In genomic region chrX:120193720-120194119, GRCh38 we compare ENCODE assay signal across 21 cellular contexts. TPM values are rescaled to one million over a fixed set of nuclear protein-coding genes. Genes with fewer than 3 reads are reported as not detected.
DNase-seq lines count a peak whose midpoint lies in the region; ATAC-seq, FAIRE-seq and TF ChIP-seq lines count a peak whose summit lies in the region.
"Not testable (repeated sequence)": the region's sequence is repeated elsewhere in the genome, so short reads cannot be mapped to it uniquely, and the experiment has no call there.
"Had no signal": no experiment of that assay in that cellular context is flagged by ENCODE, and none has a peak within 500 bp of the region (broad histone marks: within the 10 kb centered on the region; RNA-seq: fewer than 3 reads in every experiment).

No MANE protein-coding gene starts in this region.

- not testable (repeated sequence) for H2AFZ ChIP-seq in K562 (ENCODE audit: low read depth, low read length)

- CTCF ChIA-PET in K562 (lab: Yijun Ruan, JAX; ENCODE audit: low intra/inter-chr PET ratio): not testable (repeated sequence)

- not testable (repeated sequence) for H3K9ac ChIP-seq in K562 (ENCODE audit: insufficient read depth in 1 of 2, low read depth in 2 of 2, low read length in 2 of 2)

- no CpG with 5 or more reads among the region's 2 CpGs for WGBS in K562 (ENCODE audit: insufficient coverage, low coverage, missing lambda C conversion rate)

- H3K9me1 ChIP-seq in K562 (ENCODE audit: control insufficient read depth, insufficient read depth, low read length): not testable (repeated sequence)

- not testable (repeated sequence) for TF ChIP-seq CTCF in K562 (IDR thresholded peaks at IDR 0.05 in 2 of 3, conservative IDR thresholded peaks at IDR 0.05 in 1 of 3; ENCODE audit: insufficient read depth in 2 of 3, low read depth in 1 of 3, low read length in 3 of 3)

- not testable (repeated sequence) for H3K27me3 ChIP-seq in K562 (ENCODE audit: control insufficient read depth in 2 of 2, insufficient read depth in 2 of 2, low read length in 2 of 2)

- ATAC-seq in GM18499 (IDR thresholded peaks at IDR 0.05; ENCODE audit: insufficient read depth, unreplicated experiment): peak; percentile 94
- ATAC-seq in GM18873 (IDR thresholded peaks at IDR 0.05; ENCODE audit: low FRiP score, unreplicated experiment): peak; percentile 90
- peak; percentile 69 for ATAC-seq in GM19467 (IDR thresholded peaks at IDR 0.05; ENCODE audit: unreplicated experiment)
- ATAC-seq in GM21723 (IDR thresholded peaks at IDR 0.05; ENCODE audit: unreplicated experiment): peak; percentile 93
- ATAC-seq in HG02852 (IDR thresholded peaks at IDR 0.05; ENCODE audit: unreplicated experiment): peak; percentile 96
- peak; percentile 96 for ATAC-seq in HG03095 (IDR thresholded peaks at IDR 0.05; ENCODE audit: unreplicated experiment)
- ATAC-seq in HG03442 (IDR thresholded peaks at IDR 0.05; ENCODE audit: unreplicated experiment): peak; percentile 66
- ATAC-seq in K562: not testable (repeated sequence)

- H3K4me1 ChIP-seq in K562 (replicated peaks in 1 of 2; ENCODE audit: control insufficient read depth in 2 of 2, insufficient read depth in 2 of 2, low read length in 2 of 2): not testable (repeated sequence)

- intact Hi-C loops in K562 (cut with micrococcal nuclease): not testable (repeated sequence)

- not testable (repeated sequence) for TF ChIP-seq RAD21 in K562 (CRISPR knock-in tag; conservative IDR thresholded peaks at IDR 0.05 in 1 of 2, IDR thresholded peaks at IDR 0.05 in 1 of 2)

- not testable (repeated sequence) for H4K20me1 ChIP-seq in K562 (replicated peaks; ENCODE audit: control insufficient read depth, insufficient read depth, low read length)

- H3K79me2 ChIP-seq in K562 (ENCODE audit: control insufficient read depth, insufficient read depth, low read length): not testable (repeated sequence)

- in situ Hi-C loops in K562 (cut with MboI): loop anchor here (10.0 kb wide), 1 partner anchor 159 kb away; no protein-coding TSS in a partner anchor

- H3K36me3 ChIP-seq in K562 (ENCODE audit: control insufficient read depth, insufficient read depth, low read length): not testable (repeated sequence)

- POLR2A ChIA-PET in K562 (lab: Yijun Ruan, JAX): not testable (repeated sequence)

- TF ChIP-seq POLR2A in K562 (conservative IDR thresholded peaks at IDR 0.05): not testable (repeated sequence)

- H3K4me3 ChIP-seq in K562: not testable (repeated sequence)

- peak; percentile 67 for FAIRE-seq in K562 (lab: Jason Lieb, UNC)

- not testable (repeated sequence) for H3K27ac ChIP-seq in K562 (ENCODE audit: extremely low read depth, low read depth, low read length)

- H3K4me2 ChIP-seq in K562 (ENCODE audit: insufficient read depth, low read length): not testable (repeated sequence)

- H3K9me3 ChIP-seq in K562 (replicated peaks; ENCODE audit: control insufficient read depth, insufficient read depth, low read depth, low read length): not testable (repeated sequence)

- not testable (repeated sequence) for DNase-seq in K562 (ENCODE audit: extremely low read depth in 1 of 4, low spot score in 3 of 4)

- BruUV-seq in K562 (replicated peaks; lab: Mats Ljungman, UMichigan): not testable (repeated sequence)

- not testable (repeated sequence) for TF ChIP-seq EP300 in K562 (IDR thresholded peaks at IDR 0.05; ENCODE audit: low read length)

RNA-seq across cellular contexts. Expression of gene RHOXF2, which starts 35.3 kb away (rescaled TPM):
- total RNA-seq in K562 (2011; cell fraction: chromatin; rRNA removed; ENCODE audit: low replicate concordance): 12.9 and 13.5 TPM in 2 replicates
- 19.7 and 21.0 TPM in 2 replicates for total RNA-seq in K562 (2011; cell fraction: nucleolus; rRNA removed)
- total RNA-seq in K562 (2011; cell fraction: nucleoplasm; rRNA removed): 21.7 and 25.7 TPM in 2 replicates
- 157 and 182 TPM in 2 replicates for total RNA-seq in K562 (2014; rRNA removed)
- total RNA-seq in K562 (2014; rRNA removed; fragmentation: Illumina TruSeq; extraction: Trizol): 98.1 and 110 TPM in 2 replicates
- total RNA-seq in K562 (2015; rRNA removed; fragmentation: Illumina TruSeq; extraction: Trizol): 137 and 141 TPM in 2 replicates
- 120 and 121 TPM in 2 replicates for total RNA-seq in K562 (2021)
- 159 and 253 TPM in 2 replicates for polyA plus RNA-seq in K562 (2011; rRNA removed)
- 261 and 449 TPM in 2 replicates for polyA plus RNA-seq in K562 (2011; cell fraction: cytosol; rRNA removed)
- 47.2 and 111 TPM in 2 replicates for polyA plus RNA-seq in K562 (2011; cell fraction: nucleus; rRNA removed)
- 156 and 166 TPM in 2 replicates for polyA plus RNA-seq in K562 (2012)
- polyA plus RNA-seq in K562 (2014; fragmentation: Illumina TruSeq; extraction: Trizol): 182 and 200 TPM in 2 replicates
- polyA plus RNA-seq in K562 (2014; fragmentation: Nextera tagmentation; extraction: Ambion mirVana): 10 to 100 TPM; 36.0 to 69.6 TPM
- polyA plus RNA-seq in K562 (2014; rRNA removed): 173 and 179 TPM in 2 replicates
- polyA minus RNA-seq in K562 (2011; rRNA and poly(A)+ RNA removed): 191 and 230 TPM in 2 replicates
- 68.0 and 87.0 TPM in 2 replicates for polyA minus RNA-seq in K562 (2011; cell fraction: cytosol; rRNA and poly(A)+ RNA removed)
- 14.3 and 39.7 TPM in 2 replicates for polyA minus RNA-seq in K562 (2011; cell fraction: nucleus; rRNA and poly(A)+ RNA removed)
- total RNA-seq: activated CD8-positive, alpha-beta memory T cell treated with anti-CD3 and anti-CD28 coated beads, Interleukin-2, amount 10 ng/mL, durations not matched to agents 7 days and 5 days; activated naive CD8-positive, alpha-beta T cell treated with anti-CD3 and anti-CD28 coated beads, Interleukin-2, amount 10 ng/mL, durations not matched to agents 7 days and 5 days; aorta; Caco-2; endothelial cell of umbilical vein; frontal cortex; heart right ventricle; left ventricle myocardium inferior; NCI-H460; thyroid gland; uterus had no signal
- polyA plus RNA-seq: aorta, CD14-positive monocyte, endothelial cell of umbilical vein, heart right ventricle, keratinocyte had no signal

RNA-seq across cellular contexts. Expression of gene ZBTB33, which starts 56.9 kb away (rescaled TPM):
- 4.6 and 16.4 TPM in 2 replicates for total RNA-seq in K562 (2011; cell fraction: chromatin; rRNA removed; ENCODE audit: low replicate concordance)
- total RNA-seq in K562 (2011; cell fraction: nucleolus; rRNA removed): 2.8 and 3.8 TPM in 2 replicates
- total RNA-seq in K562 (2011; cell fraction: nucleoplasm; rRNA removed): 7.6 and 12.0 TPM in 2 replicates
- total RNA-seq in K562 (2014; rRNA removed) (12.4 and 13.0 TPM in 2 replicates), K562 (2014; rRNA removed; fragmentation: Illumina TruSeq; extraction: Trizol) (29.8 and 30.4 TPM in 2 replicates), K562 (2015; rRNA removed; fragmentation: Illumina TruSeq; extraction: Trizol) (25.3 and 28.2 TPM in 2 replicates), K562 (2021) (20.7 and 21.3 TPM in 2 replicates)
- polyA plus RNA-seq in K562 (2011; rRNA removed) (13.8 and 15.6 TPM in 2 replicates), K562 (2014; fragmentation: Illumina TruSeq; extraction: Trizol) (19.2 and 22.9 TPM in 2 replicates), K562 (2014; fragmentation: Nextera tagmentation; extraction: Ambion mirVana) (1 to 10 TPM; 5.6 to 9.1 TPM), K562 (2014; rRNA removed) (11.3 and 12.6 TPM in 2 replicates)
- 3.7 and 7.6 TPM in 2 replicates for polyA plus RNA-seq in K562 (2011; cell fraction: cytosol; rRNA removed)
- 5.8 and 9.1 TPM in 2 replicates for polyA plus RNA-seq in K562 (2011; cell fraction: nucleus; rRNA removed)
- 13.2 and 13.5 TPM in 2 replicates for polyA plus RNA-seq in K562 (2012)
- polyA minus RNA-seq in K562 (2011; rRNA and poly(A)+ RNA removed): 39.1 and 47.0 TPM in 2 replicates
- 15.0 and 15.6 TPM in 2 replicates for polyA minus RNA-seq in K562 (2011; cell fraction: cytosol; rRNA and poly(A)+ RNA removed)
- polyA minus RNA-seq in K562 (2011; cell fraction: nucleus; rRNA and poly(A)+ RNA removed): 6.7 and 14.8 TPM in 2 replicates
